In the genomic region with DNA sequence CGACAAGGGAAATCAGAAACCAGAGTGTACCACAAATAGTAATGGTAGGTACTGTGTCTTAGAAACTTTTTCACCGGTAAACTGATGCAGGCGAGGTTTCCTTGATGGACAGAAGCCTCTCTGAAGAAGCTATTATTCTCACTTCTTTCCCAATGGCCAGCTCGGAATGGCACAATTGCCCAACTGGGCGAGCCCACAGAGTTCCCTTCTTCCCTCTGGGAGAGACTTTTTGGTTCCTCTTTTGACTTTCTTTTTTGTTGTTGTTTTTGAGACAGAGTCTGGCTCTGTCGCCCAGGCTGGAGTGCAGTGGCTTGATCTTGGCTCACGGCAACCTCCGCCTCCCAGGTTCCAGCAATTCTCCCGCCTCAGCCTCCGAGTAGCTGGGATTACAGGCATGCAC, we compare ENCODE assay signal across 23 cellular contexts. TPM values are rescaled to one million over a fixed set of nuclear protein-coding genes. Genes with fewer than 3 reads are reported as not detected.
DNase-seq lines count a peak whose midpoint lies in the region; ATAC-seq, FAIRE-seq and TF ChIP-seq lines count a peak whose summit lies in the region.
"Had no signal": no experiment of that assay in that cellular context is flagged by ENCODE, and none has a peak within 500 bp of the region (broad histone marks: within the 10 kb centered on the region; RNA-seq: fewer than 3 reads in every experiment).

No MANE protein-coding gene starts in this region.

- FAIRE-seq in HepG2 (lab: Jason Lieb, UNC), result no peak
- FAIRE-seq: GM18507, TTC549 had no signal

- H3F3A ChIP-seq in smooth muscle cell (ENCODE audit: low read depth), result peaks cover 9% of the 10 kb centered on the region

- no peaks in the 10 kb centered on the region for H3K4me1 ChIP-seq in right lobe of liver
- H3K4me1 ChIP-seq in HepG2 (ENCODE audit: insufficient read depth, low read length), result peaks cover 29% of the 10 kb centered on the region
- H3K4me1 ChIP-seq in esophagus muscularis mucosa, result peaks cover 0 to 19% (median 7%) of the 10 kb centered on the region in 4 donors
- H3K4me1 ChIP-seq in mucosa of descending colon (ENCODE audit: low read depth), result no peaks in the 10 kb centered on the region
- no peaks in the 10 kb centered on the region for H3K4me1 ChIP-seq in smooth muscle cell (ENCODE audit: low read depth)
- H3K4me1 ChIP-seq: ascending aorta had no signal

- TF ChIP-seq EP300 in HepG2 (IDR thresholded peaks at IDR 0.05; ENCODE audit: low read depth in 2 of 2, low read length in 2 of 2) (no peak), HepG2 (CRISPR knock-in tag; IDR thresholded peaks at IDR 0.05; ENCODE audit: borderline replicate concordance) (no peak), esophagus muscularis mucosa (IDR thresholded peaks at IDR 0.05) (no peak)

- no peak overlapping the region for H3K9ac ChIP-seq in HepG2 (ENCODE audit: insufficient read depth, low read depth, low read length)
- no peak overlapping the region for H3K9ac ChIP-seq in smooth muscle cell (ENCODE audit: low read depth)
- H3K9ac ChIP-seq: KMS-11 had no signal

- TF ChIP-seq CTCF in right lobe of liver (IDR thresholded peaks at IDR 0.05) (no peak), HepG2 (CRISPR knock-in tag; IDR thresholded peaks at IDR 0.05) (no peak), esophagus muscularis mucosa (IDR thresholded peaks at IDR 0.05) (no peak), mucosa of descending colon (IDR thresholded peaks at IDR 0.05) (no peak), smooth muscle cell (IDR thresholded peaks at IDR 0.05; ENCODE audit: borderline replicate concordance, insufficient read depth, poor library complexity, severe bottlenecking) (no peak)

- H2AFZ ChIP-seq in HepG2 (ENCODE audit: low read length), result no peak overlapping the region
- no peak overlapping the region for H2AFZ ChIP-seq in smooth muscle cell (ENCODE audit: low read depth)

- H3K9me3 ChIP-seq in right lobe of liver (no peaks in the 10 kb centered on the region), HepG2 (ENCODE audit: low read length) (no peaks in the 10 kb centered on the region), esophagus muscularis mucosa (no peaks in the 10 kb centered on the region), mucosa of descending colon (no peaks in the 10 kb centered on the region), smooth muscle cell (replicated peaks; ENCODE audit: low read depth) (no peaks in the 10 kb centered on the region)
- H3K9me3 ChIP-seq: ascending aorta, stomach had no signal

- H3K4me3 ChIP-seq in right lobe of liver (no peak overlapping the region), HepG2 (replicated peaks in 1 of 3; ENCODE audit: insufficient read depth in 1 of 3, low read depth in 2 of 3, low read length in 3 of 3) (no peak overlapping the region), esophagus muscularis mucosa (no peak overlapping the region), mucosa of descending colon (no peak overlapping the region), smooth muscle cell (no peak overlapping the region)
- H3K4me3 ChIP-seq: ascending aorta, stomach had no signal

- CTCF ChIA-PET in HepG2 (lab: Yijun Ruan, JAX; ENCODE audit: low intra/inter-chr PET ratio, low total read pairs), result no interaction called here

- H3K36me3 ChIP-seq in right lobe of liver, result no peaks in the 10 kb centered on the region
- peaks cover 0 to 1% of the 10 kb centered on the region in 2 experiments; a peak in 2 of 5 replicates for H3K36me3 ChIP-seq in HepG2 (replicated peaks in 1 of 2; ENCODE audit: control insufficient read depth in 1 of 2, insufficient read depth in 2 of 2, low read length in 2 of 2)
- peaks cover 0 to 40% (median 15%) of the 10 kb centered on the region in 4 donors for H3K36me3 ChIP-seq in esophagus muscularis mucosa
- H3K36me3 ChIP-seq in mucosa of descending colon (ENCODE audit: low read depth), result no peaks in the 10 kb centered on the region
- H3K36me3 ChIP-seq in smooth muscle cell (ENCODE audit: low read depth), result no peaks in the 10 kb centered on the region

- BruUV-seq in HepG2 (replicated peaks; lab: Mats Ljungman, UMichigan), result no TSS peak

- H4K20me1 ChIP-seq in HepG2 (ENCODE audit: insufficient read depth, low read length) (no peaks in the 10 kb centered on the region), smooth muscle cell (ENCODE audit: low read depth) (no peaks in the 10 kb centered on the region)

- in situ Hi-C loops in HepG2 (cut with HindIII; ENCODE audit: extremely low pct_ligation_motif_present, low pct_unique_long_range_greater_than_20kb), result no loop called here

- no peak overlapping the region for H3K4me2 ChIP-seq in HepG2 (ENCODE audit: low read depth, low read length)
- H3K4me2 ChIP-seq in smooth muscle cell, result no peak overlapping the region
- H3K4me2 ChIP-seq: KMS-11 had no signal

- TF ChIP-seq RAD21 in HepG2 (CRISPR knock-in tag; IDR thresholded peaks at IDR 0.05), result no peak

- H3K79me2 ChIP-seq in HepG2 (ENCODE audit: insufficient read depth, low read length), result no peaks in the 10 kb centered on the region
- H3K79me2 ChIP-seq in smooth muscle cell (ENCODE audit: low read depth), result no peaks in the 10 kb centered on the region

- ATAC-seq in right lobe of liver (peak in 3 of 4 donors; percentile 26 to 52 (median 35)), HepG2 (no peak), mucosa of descending colon (peak; percentile 30), GM21381 (IDR thresholded peaks at IDR 0.05; ENCODE audit: unreplicated experiment) (no peak), HG03135 (IDR thresholded peaks at IDR 0.05; ENCODE audit: unreplicated experiment) (no peak), HG03354 (IDR thresholded peaks at IDR 0.05; ENCODE audit: poor library complexity, severe bottlenecking, unreplicated experiment) (no peak)

- DNase-seq in right lobe of liver (no peak), HepG2 (ENCODE audit: low spot score) (no peak), esophagus muscularis mucosa (ENCODE audit: extremely low spot score) (no peak), mucosa of descending colon (no peak), smooth muscle cell (lab: John Stamatoyannopoulos, UW; ENCODE audit: unreplicated experiment) (no peak)
- DNase-seq: activated naive CD4-positive, alpha-beta T cell treated with anti-CD3 and anti-CD28 coated beads, Interleukin-2, amount 50 U/mL, for 16 hours; activated T-cell treated with anti-CD3 and anti-CD28 coated beads, Interleukin-2, amount 50 U/mL, for 48 hours; CD4-positive, alpha-beta T cell; DMS 273 treated with DMSO at 0.1 percent for 48 hours; effector CD4-positive, alpha-beta T cell; NCI-H1092; NCI-H2029 treated with DMSO at 0.1 percent for 48 hours; stimulated activated CD4-positive, alpha-beta T cell treated with anti-CD3 and anti-CD28 coated beads, Interleukin-12 subunit alpha, Interleukin-12 subunit beta, amount 100 ng/mL, for 4 hours; stomach; SW 1271 had no signal

- 78% methylated on average over 10 of the region's 10 CpGs for WGBS in right lobe of liver (ENCODE audit: insufficient coverage, low coverage, low lambda C conversion rate, missing lambda C conversion rate)
- 97% methylated on average over 10 of the region's 10 CpGs for WGBS in HepG2 (ENCODE audit: low lambda C conversion rate)
- 71% methylated on average over 10 of the region's 10 CpGs for WGBS in esophagus muscularis mucosa
- WGBS in smooth muscle cell (ENCODE audit: low lambda C conversion rate), result 99% methylated on average over 10 of the region's 10 CpGs

- intact Hi-C loops in right lobe of liver (cut with DNase I) (no loop called here), HepG2 (cut with micrococcal nuclease; ENCODE audit: unreplicated experiment) (loop anchor here (5.0 kb wide), 1 partner anchor 459 kb away; no protein-coding TSS in a partner anchor), esophagus muscularis mucosa (cut with DNase I) (no loop called here), mucosa of descending colon (cut with DNase I, micrococcal nuclease) (no loop called here)

- POLR2A ChIA-PET in HepG2 (lab: Yijun Ruan, JAX), result interaction anchor here (1.0 kb wide), 1 partner anchor 14 kb away, joined by 3 read pairs; no protein-coding TSS in a partner anchor

- H3K27me3 ChIP-seq in right lobe of liver (no peaks in the 10 kb centered on the region), HepG2 (ENCODE audit: control insufficient read depth in 1 of 2, insufficient read depth in 2 of 2, low read length in 2 of 2) (no peaks in the 10 kb centered on the region), esophagus muscularis mucosa (no peaks in the 10 kb centered on the region), smooth muscle cell (ENCODE audit: low read depth) (no peaks in the 10 kb centered on the region)
- H3K27me3 ChIP-seq: ascending aorta, stomach had no signal

- H3K27ac ChIP-seq in right lobe of liver, result no peak overlapping the region
- no peak overlapping the region for H3K27ac ChIP-seq in HepG2 (ENCODE audit: extremely low read length, insufficient read depth, low read length)
- peak overlapping the region in 3 of 4 donors; percentile 1 to 27 (median 21) for H3K27ac ChIP-seq in esophagus muscularis mucosa (replicated peaks in 1 of 4)
- no peak overlapping the region for H3K27ac ChIP-seq in smooth muscle cell (ENCODE audit: low read depth)
- H3K27ac ChIP-seq: KMS-11 had no signal

- no peak for TF ChIP-seq POLR2A in right lobe of liver (IDR thresholded peaks at IDR 0.05)
- no peak for TF ChIP-seq POLR2A in HepG2 (IDR thresholded peaks at IDR 0.05; ENCODE audit: insufficient read depth in 1 of 2, low read depth in 2 of 2, low read length in 2 of 2)
- no peak for TF ChIP-seq POLR2A in esophagus muscularis mucosa (IDR thresholded peaks at IDR 0.05; ENCODE audit: low read depth)

RNA-seq across cellular contexts. Expression of gene SLC43A2, which starts 16.9 kb away (rescaled TPM):
- 1 to 10 TPM; 1.4 to 8.9 (median 5.1) TPM for total RNA-seq in right lobe of liver
- total RNA-seq in HepG2 (2016; rRNA removed; fragmentation: Illumina TruSeq; extraction: Trizol), result 3.3 and 7.3 TPM in 2 replicates
- 0.97 and 1.3 TPM in 2 replicates for total RNA-seq in HepG2 (2016; cell fraction: cytosol; rRNA removed; fragmentation: Illumina TruSeq; extraction: Trizol; ENCODE audit: low read depth)
- total RNA-seq in HepG2 (2016; cell fraction: insoluble cytoplasmic fraction; rRNA removed; fragmentation: Illumina TruSeq; extraction: Trizol), result 2.0 and 8.1 TPM in 2 replicates
- 4.2 and 4.8 TPM in 2 replicates for total RNA-seq in HepG2 (2016; cell fraction: membrane; rRNA removed; fragmentation: Illumina TruSeq; extraction: Trizol)
- 6.5 and 9.2 TPM in 2 replicates for total RNA-seq in HepG2 (2016; cell fraction: nucleus; rRNA removed; fragmentation: Illumina TruSeq; extraction: Trizol)
- polyA plus RNA-seq in HepG2 (2011; rRNA removed), result 20.0 and 26.7 TPM in 2 replicates
- polyA plus RNA-seq in HepG2 (2011; cell fraction: cytosol; rRNA removed), result 24.6 and 32.6 TPM in 2 replicates
- polyA plus RNA-seq in HepG2 (2011; cell fraction: nucleus; rRNA removed), result 23.0 and 27.0 TPM in 2 replicates
- polyA plus RNA-seq in HepG2 (2012), result 23.6 and 32.7 TPM in 2 replicates
- polyA plus RNA-seq in HepG2 (2016; cell fraction: cytosol; fragmentation: Illumina TruSeq; extraction: Trizol; ENCODE audit: low read depth), result 1.1 and 1.6 TPM in 2 replicates
- 3.0 and 4.3 TPM in 2 replicates for polyA plus RNA-seq in HepG2 (2016; cell fraction: insoluble cytoplasmic fraction; fragmentation: Illumina TruSeq; extraction: Trizol; ENCODE audit: low read depth)
- 2.7 and 2.9 TPM in 2 replicates for polyA plus RNA-seq in HepG2 (2016; cell fraction: membrane; fragmentation: Illumina TruSeq; extraction: Trizol; ENCODE audit: low read depth)
- 12.1 and 13.4 TPM in 2 replicates for polyA plus RNA-seq in HepG2 (2016; cell fraction: nucleus; fragmentation: Illumina TruSeq; extraction: Trizol; ENCODE audit: insufficient read depth, low read depth)
- polyA minus RNA-seq in HepG2 (2011; rRNA and poly(A)+ RNA removed; ENCODE audit: low replicate concordance), result 35.9 and 121 TPM in 2 replicates
- polyA minus RNA-seq in HepG2 (2011; cell fraction: cytosol; rRNA and poly(A)+ RNA removed), result 22.7 and 26.1 TPM in 2 replicates
- polyA minus RNA-seq in HepG2 (2011; cell fraction: nucleus; rRNA and poly(A)+ RNA removed), result 18.9 and 19.1 TPM in 2 replicates
- total RNA-seq in esophagus muscularis mucosa, result 10 to 100 TPM in 3 of 4 donors, 1 to 10 TPM in 1; 7.1 to 20.0 (median 13.7) TPM
- total RNA-seq in mucosa of descending colon, result 10 to 100 TPM; 12.7 to 30.8 (median 23.7) TPM
- total RNA-seq in smooth muscle cell, result 3.8 and 4.4 TPM in 2 replicates
- polyA plus RNA-seq in smooth muscle cell, result 5.3 and 7.1 TPM in 2 replicates

RNA-seq across cellular contexts. Expression of gene SCARF1, which starts 33.8 kb away (rescaled TPM):
- total RNA-seq in right lobe of liver (10 to 100 TPM in 2 of 6 experiments, 1 to 10 TPM in 4; 6.9 to 16.9 (median 8.4) TPM), HepG2 (2016; rRNA removed; fragmentation: Illumina TruSeq; extraction: Trizol) (0.24 TPM in 1 of 2 replicates, not detected in the other), esophagus muscularis mucosa (10 to 100 TPM in 3 of 4 donors, 1 to 10 TPM in 1; 6.2 to 19.8 (median 12.8) TPM), mucosa of descending colon (10 to 100 TPM; 13.1 to 17.8 (median 14.8) TPM), smooth muscle cell (0.45 and 0.63 TPM in 2 replicates)
- total RNA-seq in HepG2 (2016; cell fraction: cytosol; rRNA removed; fragmentation: Illumina TruSeq; extraction: Trizol; ENCODE audit: low read depth), result 0.09 TPM in 1 of 2 replicates, not detected in the other
- total RNA-seq in HepG2 (2016; cell fraction: insoluble cytoplasmic fraction; rRNA removed; fragmentation: Illumina TruSeq; extraction: Trizol), result 0.04 TPM in 1 of 2 replicates, not detected in the other
- total RNA-seq in HepG2 (2016; cell fraction: membrane; rRNA removed; fragmentation: Illumina TruSeq; extraction: Trizol), result 0.07 and 0.09 TPM in 2 replicates
- total RNA-seq in HepG2 (2016; cell fraction: nucleus; rRNA removed; fragmentation: Illumina TruSeq; extraction: Trizol), result 0.16 and 0.34 TPM in 2 replicates
- polyA plus RNA-seq in HepG2 (2011; rRNA removed) (0.71 and 0.72 TPM in 2 replicates), smooth muscle cell (0.11 and 0.65 TPM in 2 replicates)
- 0.17 and 0.25 TPM in 2 replicates for polyA plus RNA-seq in HepG2 (2011; cell fraction: cytosol; rRNA removed)
- polyA plus RNA-seq in HepG2 (2011; cell fraction: nucleus; rRNA removed), result 7.1 and 9.1 TPM in 2 replicates
- 0.39 and 0.59 TPM in 2 replicates for polyA plus RNA-seq in HepG2 (2012)
- polyA plus RNA-seq in HepG2 (2016; cell fraction: cytosol; fragmentation: Illumina TruSeq; extraction: Trizol; ENCODE audit: low read depth), result not detected in 2 replicates
- not detected in 2 replicates for polyA plus RNA-seq in HepG2 (2016; cell fraction: insoluble cytoplasmic fraction; fragmentation: Illumina TruSeq; extraction: Trizol; ENCODE audit: low read depth)
- polyA plus RNA-seq in HepG2 (2016; cell fraction: membrane; fragmentation: Illumina TruSeq; extraction: Trizol; ENCODE audit: low read depth), result not detected in 2 replicates
- polyA plus RNA-seq in HepG2 (2016; cell fraction: nucleus; fragmentation: Illumina TruSeq; extraction: Trizol; ENCODE audit: insufficient read depth, low read depth), result 0.44 and 0.51 TPM in 2 replicates
- 0.23 and 0.68 TPM in 2 replicates for polyA minus RNA-seq in HepG2 (2011; rRNA and poly(A)+ RNA removed; ENCODE audit: low replicate concordance)
- not detected in 2 replicates for polyA minus RNA-seq in HepG2 (2011; cell fraction: cytosol; rRNA and poly(A)+ RNA removed)
- polyA minus RNA-seq in HepG2 (2011; cell fraction: nucleus; rRNA and poly(A)+ RNA removed), result 0.99 and 1.5 TPM in 2 replicates
- total RNA-seq: A673 had no signal

RNA-seq across cellular contexts. Expression of gene RILP, which starts 38.0 kb away (rescaled TPM):
- 10 to 100 TPM; 14.6 to 47.3 (median 23.9) TPM for total RNA-seq in right lobe of liver
- total RNA-seq in HepG2 (2016; rRNA removed; fragmentation: Illumina TruSeq; extraction: Trizol), result 4.7 and 6.6 TPM in 2 replicates
- total RNA-seq in HepG2 (2016; cell fraction: cytosol; rRNA removed; fragmentation: Illumina TruSeq; extraction: Trizol; ENCODE audit: low read depth), result 19.7 and 24.4 TPM in 2 replicates
- 5.0 and 7.1 TPM in 2 replicates for total RNA-seq in HepG2 (2016; cell fraction: insoluble cytoplasmic fraction; rRNA removed; fragmentation: Illumina TruSeq; extraction: Trizol)
- 13.1 and 14.3 TPM in 2 replicates for total RNA-seq in HepG2 (2016; cell fraction: membrane; rRNA removed; fragmentation: Illumina TruSeq; extraction: Trizol)
- total RNA-seq in HepG2 (2016; cell fraction: nucleus; rRNA removed; fragmentation: Illumina TruSeq; extraction: Trizol), result 3.3 and 3.9 TPM in 2 replicates
- 8.1 and 9.4 TPM in 2 replicates for polyA plus RNA-seq in HepG2 (2011; rRNA removed)
- 4.3 and 6.7 TPM in 2 replicates for polyA plus RNA-seq in HepG2 (2011; cell fraction: cytosol; rRNA removed)
- 19.2 and 23.3 TPM in 2 replicates for polyA plus RNA-seq in HepG2 (2011; cell fraction: nucleus; rRNA removed)
- 4.5 and 5.2 TPM in 2 replicates for polyA plus RNA-seq in HepG2 (2012)
- polyA plus RNA-seq in HepG2 (2016; cell fraction: cytosol; fragmentation: Illumina TruSeq; extraction: Trizol; ENCODE audit: low read depth), result 24.9 and 29.6 TPM in 2 replicates
- 3.9 and 6.6 TPM in 2 replicates for polyA plus RNA-seq in HepG2 (2016; cell fraction: insoluble cytoplasmic fraction; fragmentation: Illumina TruSeq; extraction: Trizol; ENCODE audit: low read depth)
- 12.1 and 14.0 TPM in 2 replicates for polyA plus RNA-seq in HepG2 (2016; cell fraction: membrane; fragmentation: Illumina TruSeq; extraction: Trizol; ENCODE audit: low read depth)
- polyA plus RNA-seq in HepG2 (2016; cell fraction: nucleus; fragmentation: Illumina TruSeq; extraction: Trizol; ENCODE audit: insufficient read depth, low read depth), result 6.7 and 7.6 TPM in 2 replicates
- polyA minus RNA-seq in HepG2 (2011; rRNA and poly(A)+ RNA removed; ENCODE audit: low replicate concordance), result 5.6 and 7.3 TPM in 2 replicates
- 5.0 TPM in 2 replicates for polyA minus RNA-seq in HepG2 (2011; cell fraction: cytosol; rRNA and poly(A)+ RNA removed)
- 6.0 and 9.0 TPM in 2 replicates for polyA minus RNA-seq in HepG2 (2011; cell fraction: nucleus; rRNA and poly(A)+ RNA removed)
- 10 to 100 TPM; 15.8 to 41.5 (median 24.0) TPM for total RNA-seq in esophagus muscularis mucosa
- total RNA-seq in mucosa of descending colon, result 10 to 100 TPM; 33.3 to 71.6 (median 41.0) TPM
- total RNA-seq in smooth muscle cell, result 5.1 and 8.4 TPM in 2 replicates
- polyA plus RNA-seq in smooth muscle cell, result 7.4 and 7.7 TPM in 2 replicates

RNA-seq across cellular contexts. Expression of gene PITPNA, which starts 49.1 kb away (rescaled TPM):
- total RNA-seq in right lobe of liver, result 10 to 100 TPM; 24.0 to 43.4 (median 29.8) TPM
- 14.3 and 15.5 TPM in 2 replicates for total RNA-seq in HepG2 (2016; rRNA removed; fragmentation: Illumina TruSeq; extraction: Trizol)
- total RNA-seq in HepG2 (2016; cell fraction: cytosol; rRNA removed; fragmentation: Illumina TruSeq; extraction: Trizol; ENCODE audit: low read depth), result 12.3 and 14.3 TPM in 2 replicates
- 14.3 and 15.2 TPM in 2 replicates for total RNA-seq in HepG2 (2016; cell fraction: insoluble cytoplasmic fraction; rRNA removed; fragmentation: Illumina TruSeq; extraction: Trizol)
- 10.2 and 12.2 TPM in 2 replicates for total RNA-seq in HepG2 (2016; cell fraction: membrane; rRNA removed; fragmentation: Illumina TruSeq; extraction: Trizol)
- 7.5 and 8.0 TPM in 2 replicates for total RNA-seq in HepG2 (2016; cell fraction: nucleus; rRNA removed; fragmentation: Illumina TruSeq; extraction: Trizol)
- polyA plus RNA-seq in HepG2 (2011; rRNA removed), result 20.7 and 23.7 TPM in 2 replicates
- polyA plus RNA-seq in HepG2 (2011; cell fraction: cytosol; rRNA removed), result 15.2 and 22.5 TPM in 2 replicates
- polyA plus RNA-seq in HepG2 (2011; cell fraction: nucleus; rRNA removed), result 21.9 and 25.0 TPM in 2 replicates
- polyA plus RNA-seq in HepG2 (2012), result 23.5 and 27.9 TPM in 2 replicates
- 13.6 and 17.3 TPM in 2 replicates for polyA plus RNA-seq in HepG2 (2016; cell fraction: cytosol; fragmentation: Illumina TruSeq; extraction: Trizol; ENCODE audit: low read depth)
- 33.8 and 40.9 TPM in 2 replicates for polyA plus RNA-seq in HepG2 (2016; cell fraction: insoluble cytoplasmic fraction; fragmentation: Illumina TruSeq; extraction: Trizol; ENCODE audit: low read depth)
- 21.2 and 22.5 TPM in 2 replicates for polyA plus RNA-seq in HepG2 (2016; cell fraction: membrane; fragmentation: Illumina TruSeq; extraction: Trizol; ENCODE audit: low read depth)
- 37.8 and 46.2 TPM in 2 replicates for polyA plus RNA-seq in HepG2 (2016; cell fraction: nucleus; fragmentation: Illumina TruSeq; extraction: Trizol; ENCODE audit: insufficient read depth, low read depth)
- polyA minus RNA-seq in HepG2 (2011; rRNA and poly(A)+ RNA removed; ENCODE audit: low replicate concordance), result 11.3 and 29.3 TPM in 2 replicates
- polyA minus RNA-seq in HepG2 (2011; cell fraction: cytosol; rRNA and poly(A)+ RNA removed), result 7.8 and 9.6 TPM in 2 replicates
- 6.8 and 7.5 TPM in 2 replicates for polyA minus RNA-seq in HepG2 (2011; cell fraction: nucleus; rRNA and poly(A)+ RNA removed)
- 10 to 100 TPM; 36.5 to 54.9 (median 47.8) TPM for total RNA-seq in esophagus muscularis mucosa
- 10 to 100 TPM; 63.3 to 90.8 (median 81.6) TPM for total RNA-seq in mucosa of descending colon
- total RNA-seq in smooth muscle cell, result 14.4 and 26.9 TPM in 2 replicates
- 42.7 and 47.2 TPM in 2 replicates for polyA plus RNA-seq in smooth muscle cell

Comparison
In these comparisons a context has a peak if more than half of its experiments do, and no peak if none do; other contexts are left out.
1. ATAC-seq: peak in right lobe of liver (3 of 4) and mucosa of descending colon (single experiment); none in HepG2 (single experiment), GM21381 (single experiment), HG03135 (single experiment) and HG03354 (single experiment).
2. H3K27ac ChIP-seq: peak in esophagus muscularis mucosa (3 of 4); none in right lobe of liver (0 of 3), HepG2 (single experiment) and smooth muscle cell (single experiment).